Comparison of ENCODE assay signal across 8 cellular contexts in the genomic region with DNA sequence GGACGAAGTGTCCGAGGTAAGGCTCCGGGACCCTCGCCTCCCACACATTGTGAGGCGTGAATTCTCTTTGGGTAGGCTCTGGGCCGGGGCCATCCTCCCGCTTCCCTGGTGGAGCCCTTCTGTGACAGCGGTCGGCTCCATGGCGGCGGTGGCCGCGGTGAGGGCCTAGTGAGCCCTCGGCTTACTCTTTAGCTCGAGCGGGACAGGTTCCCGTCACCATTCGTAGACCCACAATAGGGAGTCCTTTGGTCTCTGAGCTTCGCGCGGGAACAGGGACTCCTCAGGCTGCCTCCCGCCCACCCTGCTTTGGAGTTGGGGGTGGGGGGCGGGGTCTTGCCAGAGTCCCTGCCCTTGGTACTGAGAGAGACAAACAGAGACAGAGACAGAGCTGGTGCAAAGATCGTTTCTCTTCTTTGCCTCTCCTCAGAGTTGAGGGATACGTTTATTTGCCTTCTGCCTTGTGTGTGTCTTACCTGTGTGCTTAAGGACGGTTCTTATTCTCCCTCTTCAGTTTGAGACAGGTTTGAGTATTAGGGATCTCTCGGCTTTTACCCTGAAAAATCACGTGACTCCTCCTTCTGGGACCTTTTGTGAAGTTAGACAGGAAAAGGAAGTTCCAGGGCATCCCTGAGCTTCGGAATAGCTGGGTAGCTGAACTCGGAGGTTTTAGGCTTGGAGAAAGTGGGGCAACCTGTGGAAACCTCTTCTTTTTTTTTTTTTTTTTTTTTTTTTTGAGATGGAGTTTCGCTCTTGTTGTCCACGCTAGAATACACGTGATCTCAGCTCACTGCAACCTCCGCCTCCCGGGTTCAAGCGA. TPM values are rescaled to one million over a fixed set of nuclear protein-coding genes. Genes with fewer than 3 reads are reported as not detected.
A peak's percentile ranks its signal among the peaks of the same experiment; 100 is the strongest.
DNase-seq lines count a peak whose midpoint lies in the region; ATAC-seq lines count a peak whose summit lies in the region.

No MANE protein-coding gene starts in this region.

- no peaks in the 10 kb centered on the region for H3K9me3 Mint-ChIP-seq in activated CD4-positive, alpha-beta memory T cell treated with anti-CD3 and anti-CD28 coated beads for 36 hours

- H3K4me3 ChIP-seq in mesenchymal stem cell (ENCODE audit: insufficient read depth in 1 of 2, low read depth in 1 of 2, low read length in 2 of 2), result peak overlapping the region; percentile 88 to 99

- H2BK5ac ChIP-seq in mesenchymal stem cell (ENCODE audit: low read depth, low read length, poor library complexity, severe bottlenecking), result no peak overlapping the region

- H2AK5ac ChIP-seq in mesenchymal stem cell (ENCODE audit: low read length, severe bottlenecking), result no peak overlapping the region

- peak overlapping the region in 1 of 2 experiments; percentile 27 for H3K23ac ChIP-seq in mesenchymal stem cell (ENCODE audit: low read length in 2 of 2)

- H3K27me3 ChIP-seq in mesenchymal stem cell (ENCODE audit: control insufficient read depth in 1 of 2, insufficient read depth in 1 of 2, low read length in 2 of 2), result no peaks in the 10 kb centered on the region

- peak overlapping the region; percentile 94 for H3K4me2 ChIP-seq in mesenchymal stem cell (ENCODE audit: low read length, poor library complexity, severe bottlenecking)

- no peaks in the 10 kb centered on the region for H3K9me3 ChIP-seq in mesenchymal stem cell (ENCODE audit: control insufficient read depth, low read length)

- H3K27me3 Mint-ChIP-seq in activated CD4-positive, alpha-beta memory T cell treated with anti-CD3 and anti-CD28 coated beads for 36 hours, result no peaks in the 10 kb centered on the region

- no peak overlapping the region for H2BK120ac ChIP-seq in mesenchymal stem cell (ENCODE audit: low read depth, low read length)

- H2BK12ac ChIP-seq in mesenchymal stem cell (ENCODE audit: low read length in 2 of 2), result peak overlapping the region in 1 of 2 experiments; percentile 54

- peak overlapping the region; percentile 98 for H4K8ac ChIP-seq in mesenchymal stem cell (ENCODE audit: low read length)

- H3K4me3 Mint-ChIP-seq in activated CD4-positive, alpha-beta memory T cell treated with anti-CD3 and anti-CD28 coated beads for 36 hours, result no peak overlapping the region

- no peaks in the 10 kb centered on the region for H3K79me1 ChIP-seq in mesenchymal stem cell (replicated peaks; ENCODE audit: low read length, poor library complexity, severe bottlenecking)

- WGBS in mesenchymal stem cell, result 9% methylated on average over 35 of the region's 36 CpGs

- ATAC-seq in GM19452 (IDR thresholded peaks at IDR 0.05; ENCODE audit: unreplicated experiment) (peak; percentile 0), HG03469 (IDR thresholded peaks at IDR 0.05; ENCODE audit: unreplicated experiment) (no peak)

- H3K27ac ChIP-seq in mesenchymal stem cell (ENCODE audit: low read length, poor library complexity, severe bottlenecking), result peak overlapping the region; percentile 48

- H3K36me3 Mint-ChIP-seq in activated CD4-positive, alpha-beta memory T cell treated with anti-CD3 and anti-CD28 coated beads for 36 hours, result peaks cover 15% of the 10 kb centered on the region

- no peak overlapping the region for H3K27ac Mint-ChIP-seq in activated CD4-positive, alpha-beta memory T cell treated with anti-CD3 and anti-CD28 coated beads for 36 hours

- peak overlapping the region; percentile 76 for H2AFZ ChIP-seq in mesenchymal stem cell (ENCODE audit: low read depth, low read length)

- peaks cover 33% of the 10 kb centered on the region for H3K4me1 Mint-ChIP-seq in activated CD4-positive, alpha-beta memory T cell treated with anti-CD3 and anti-CD28 coated beads for 36 hours (ENCODE audit: low read depth)

- H4K91ac ChIP-seq in mesenchymal stem cell (ENCODE audit: low read length), result peak overlapping the region; percentile 80

- intact Hi-C loops in activated CD4-positive, alpha-beta memory T cell treated with anti-CD3 and anti-CD28 coated beads for 36 hours (cut with micrococcal nuclease), result no loop called here

- H2BK15ac ChIP-seq in mesenchymal stem cell (ENCODE audit: low read depth, poor library complexity, severe bottlenecking), result peak overlapping the region; percentile 94

- peak; percentile 34 for DNase-seq in AG08396 (ENCODE audit: low spot score)
- peak; percentile 8 for DNase-seq in NCI-H345 treated with DMSO at 0.1 percent for 48 hours (lab: John Stamatoyannopoulos, UW; ENCODE audit: unreplicated experiment)
- peak; percentile 68 for DNase-seq in activated CD4-positive, alpha-beta memory T cell treated with anti-CD3 and anti-CD28 coated beads for 36 hours
- peak; percentile 42 for DNase-seq in effector CD4-positive, alpha-beta T cell
- DNase-seq in mesenchymal stem cell, result peak; percentile 73
- DNase-seq in stimulated activated CD8-positive, alpha-beta memory T cell treated with anti-CD3 and anti-CD28 coated beads, Interleukin-2, amount 100 ng/mL, for 48 hours (ENCODE audit: low read depth in 2 of 2), result peak; percentile 28 to 32

- H3K4ac ChIP-seq in mesenchymal stem cell (ENCODE audit: low read depth in 1 of 2, low read length in 2 of 2), result peak overlapping the region; percentile 83 to 91

- H3K36me3 ChIP-seq in mesenchymal stem cell (ENCODE audit: control insufficient read depth in 1 of 2, insufficient read depth in 2 of 2, low read depth in 1 of 2, low read length in 2 of 2), result peaks cover 0 to 7% of the 10 kb centered on the region in 2 experiments

- H3K4me1 ChIP-seq in mesenchymal stem cell (ENCODE audit: control insufficient read depth, insufficient read depth, low read depth, low read length), result peaks cover 5% of the 10 kb centered on the region

- POLR2A ChIA-PET in activated CD4-positive, alpha-beta memory T cell treated with anti-CD3 and anti-CD28 coated beads for 36 hours (lab: Charles Lee), result interaction anchor here (0.6 to 2.6 kb wide), 8 partner anchors 18 to 918 kb away, joined by 3 to 15 read pairs (median 4); partner anchors contain the start of genes APBB3, EIF4EBP3, IK and NDUFA2

- peak overlapping the region in 1 of 2 experiments; percentile 94 for H3K14ac ChIP-seq in mesenchymal stem cell (ENCODE audit: low read length in 2 of 2)

- H3K9ac ChIP-seq in mesenchymal stem cell (ENCODE audit: low read length), result peak overlapping the region; percentile 94

- CTCF ChIA-PET in activated CD4-positive, alpha-beta memory T cell treated with anti-CD3 and anti-CD28 coated beads for 36 hours (lab: Charles Lee), result interaction anchor here (0.8 to 2.8 kb wide), 5 partner anchors 56 to 309 kb away, joined by 3 to 12 read pairs (median 4); partner anchors contain the start of genes EIF4EBP3, HARS1, HARS2 and HBEGF

- peak overlapping the region; percentile 81 to 91 for H3K18ac ChIP-seq in mesenchymal stem cell (ENCODE audit: low read depth in 1 of 2, low read length in 2 of 2)

RNA-seq across cellular contexts. Expression of gene ANKHD1, which starts 0.8 kb away (rescaled TPM):
- 100 to 1,000 TPM; 102 to 105 TPM for total RNA-seq in activated CD4-positive, alpha-beta memory T cell treated with anti-CD3 and anti-CD28 coated beads for 36 hours
- polyA plus RNA-seq in mesenchymal stem cell (2013, experiment 1 of 2), result 32.8 TPM
- polyA plus RNA-seq in mesenchymal stem cell (2013, experiment 2 of 2), result 31.5 TPM

RNA-seq across cellular contexts. Expression of gene SLC4A9, which starts 42.5 kb away (rescaled TPM):
- under 1 TPM in 1 of 2 experiments, not detected in 1; 0.26 TPM for total RNA-seq in activated CD4-positive, alpha-beta memory T cell treated with anti-CD3 and anti-CD28 coated beads for 36 hours
- polyA plus RNA-seq in mesenchymal stem cell (2013, experiment 1 of 2), result not detected
- not detected for polyA plus RNA-seq in mesenchymal stem cell (2013, experiment 2 of 2)

RNA-seq across cellular contexts. Expression of gene HBEGF, which starts 56.1 kb away (rescaled TPM):
- 10 to 100 TPM; 21.5 to 23.5 TPM for total RNA-seq in activated CD4-positive, alpha-beta memory T cell treated with anti-CD3 and anti-CD28 coated beads for 36 hours
- polyA plus RNA-seq in mesenchymal stem cell (2013, experiment 1 of 2), result 5.8 TPM
- 5.7 TPM for polyA plus RNA-seq in mesenchymal stem cell (2013, experiment 2 of 2)

Comparison
In these comparisons a context has a peak if more than half of its experiments do, and no peak if none do; other contexts are left out.
1. DNase-seq: peak in every context shown above with its lines; median percentile 73 in mesenchymal stem cell; 68 in activated CD4-positive, alpha-beta memory T cell treated with anti-CD3 and anti-CD28 coated beads for 36 hours; 42 in effector CD4-positive, alpha-beta T cell; 34 in AG08396; 30 in stimulated activated CD8-positive, alpha-beta memory T cell treated with anti-CD3 and anti-CD28 coated beads, Interleukin-2, amount 100 ng/mL, for 48 hours; 8 in NCI-H345 treated with DMSO at 0.1 percent for 48 hours.